Comparison of ENCODE assay signal across 8 cellular contexts in the genomic region with DNA sequence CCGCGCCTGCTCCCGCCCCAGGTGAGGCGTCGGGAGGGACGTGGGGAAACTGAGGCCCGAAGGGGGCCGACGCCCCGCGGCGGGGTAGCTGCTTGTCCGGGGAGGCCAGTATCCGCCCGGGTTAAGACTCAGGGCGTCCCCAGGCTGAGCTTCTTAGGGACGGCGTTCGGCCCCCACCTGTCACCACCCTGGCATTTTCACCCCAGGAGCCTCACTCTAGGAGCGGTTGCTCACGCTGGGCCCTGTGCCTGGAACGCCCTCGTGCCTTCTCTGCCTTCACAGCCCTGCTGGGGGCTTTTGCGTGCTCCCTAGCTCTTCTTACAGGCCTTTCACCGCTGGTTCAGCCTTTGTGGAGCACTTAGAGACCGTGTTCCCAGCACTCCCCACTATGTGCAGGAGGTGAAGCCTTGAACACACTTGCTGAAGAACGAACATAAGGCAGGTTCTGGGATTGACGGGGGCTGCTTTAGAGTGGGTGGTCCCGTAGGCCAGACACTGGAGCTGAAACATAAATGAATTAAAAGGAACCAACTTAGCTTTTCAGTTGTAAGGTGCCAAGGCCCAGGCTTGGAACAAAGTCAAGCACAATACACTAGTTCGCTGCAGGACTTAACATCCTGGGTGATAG. TPM values are rescaled to one million over a fixed set of nuclear protein-coding genes. Genes with fewer than 3 reads are reported as not detected.
DNase-seq lines count a peak whose midpoint lies in the region; ATAC-seq and TF ChIP-seq lines count a peak whose summit lies in the region.

No MANE protein-coding gene starts in this region.

- peak; percentile 21 for ATAC-seq in HG03135 (IDR thresholded peaks at IDR 0.05; ENCODE audit: unreplicated experiment)

- peaks cover 11 to 21% of the 10 kb centered on the region in 2 donors for H3K4me1 ChIP-seq in ascending aorta

- H3K9ac ChIP-seq in SK-N-MC (ENCODE audit: insufficient read length): peak overlapping the region; percentile 93

- peak; percentile 28 for DNase-seq in NK-92 treated with Interleukin-12 subunit alpha and Interleukin-12 subunit beta, amount 100 ng/mL, for 24 hours (lab: John Stamatoyannopoulos, UW)
- DNase-seq in NK-92 (lab: John Stamatoyannopoulos, UW; ENCODE audit: unreplicated experiment): no peak
- no peak for DNase-seq in SK-N-MC (ENCODE audit: low read depth, low spot score)
- peak; percentile 19 to 77 for DNase-seq in ascending aorta (ENCODE audit: low spot score in 2 of 2)
- DNase-seq in hepatic stellate cell (ENCODE audit: low spot score): peak; percentile 54
- peak; percentile 77 for DNase-seq in retina
- DNase-seq in DMS79 (lab: John Stamatoyannopoulos, UW): no peak

- intact Hi-C loops in ascending aorta (cut with DNase I): no loop called here

- no peaks in the 10 kb centered on the region; the same call in 1 of the 2 replicates for H3K36me3 ChIP-seq in SK-N-MC (ENCODE audit: insufficient read depth, low read length)
- no peaks in the 10 kb centered on the region for H3K36me3 ChIP-seq in ascending aorta

- H3K4me3 ChIP-seq in SK-N-MC: peak overlapping the region; percentile 90
- H3K4me3 ChIP-seq in ascending aorta: peak overlapping the region; percentile 88 to 94

- TF ChIP-seq CTCF in ascending aorta (IDR thresholded peaks at IDR 0.05): no peak

- H3K9me3 ChIP-seq in SK-N-MC (ENCODE audit: low read depth, low read length) (no peaks in the 10 kb centered on the region), ascending aorta (no peaks in the 10 kb centered on the region)

- peak overlapping the region; percentile 78 for H3K27ac ChIP-seq in SK-N-MC
- H3K27ac ChIP-seq in ascending aorta: peak overlapping the region; percentile 94 to 97

- H3K27me3 ChIP-seq in ascending aorta: no peaks in the 10 kb centered on the region

RNA-seq across cellular contexts. Expression of gene ZNF839, which starts 0.6 kb away (rescaled TPM):
- total RNA-seq in ascending aorta: 11.0 TPM

RNA-seq across cellular contexts. Expression of gene MOK, which starts 15.2 kb away (rescaled TPM):
- 17.6 TPM for total RNA-seq in ascending aorta

RNA-seq across cellular contexts. Expression of gene CINP, which starts 42.5 kb away (rescaled TPM):
- total RNA-seq in ascending aorta: 6.8 TPM

RNA-seq across cellular contexts. Expression of gene TECPR2, which starts 42.6 kb away (rescaled TPM):
- 27.0 TPM for total RNA-seq in ascending aorta

Comparison
In these comparisons a context has a peak if more than half of its experiments do, and no peak if none do; other contexts are left out.
1. DNase-seq: peak in NK-92 treated with Interleukin-12 subunit alpha and Interleukin-12 subunit beta, amount 100 ng/mL, for 24 hours (single experiment), ascending aorta (2 of 2), hepatic stellate cell (single experiment) and retina (single experiment); none in NK-92 (single experiment), SK-N-MC (single experiment) and DMS79 (single experiment).